In the genomic region with DNA sequence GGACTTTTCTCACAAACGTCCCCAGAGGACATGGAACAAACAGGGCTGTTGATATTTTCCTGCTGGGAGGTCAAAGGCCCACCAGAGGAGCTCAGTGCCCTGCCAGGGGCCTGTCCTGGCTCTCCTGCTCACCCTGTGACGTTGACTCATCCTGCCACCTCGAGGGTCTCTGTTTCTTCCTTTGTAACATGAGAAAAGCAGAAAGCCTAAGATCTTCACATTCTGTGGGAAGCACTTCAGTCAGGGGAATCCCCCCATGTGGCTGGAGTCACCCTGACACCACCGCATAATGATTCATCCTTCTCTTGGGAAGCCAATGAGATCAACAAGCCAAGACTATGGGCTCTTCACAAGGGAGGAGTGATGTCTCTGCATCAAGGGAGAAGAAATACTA, we compare ENCODE assay signal across 9 cellular contexts.
A peak's percentile ranks its signal among the peaks of the same experiment; 100 is the strongest.
DNase-seq lines count a peak whose midpoint lies in the region; ATAC-seq, FAIRE-seq and TF ChIP-seq lines count a peak whose summit lies in the region.
"Had no signal": no experiment of that assay in that cellular context is flagged by ENCODE, and none has a peak within 500 bp of the region (broad histone marks: within the 10 kb centered on the region; RNA-seq: fewer than 3 reads in every experiment).

No MANE protein-coding gene starts in this region.

- H3K9me3 ChIP-seq in breast epithelium = no peaks in the 10 kb centered on the region

- H3K9me3 Mint-ChIP-seq in MCF 10A (ENCODE audit: unreplicated experiment) = no peaks in the 10 kb centered on the region

- H3K36me3 Mint-ChIP-seq in MCF 10A (ENCODE audit: insufficient read depth, unreplicated experiment) = peaks cover 4% of the 10 kb centered on the region

- TF ChIP-seq CTCF in MCF 10A (IDR thresholded peaks at IDR 0.05; ENCODE audit: unreplicated experiment) (no peak), breast epithelium (IDR thresholded peaks at IDR 0.05) (no peak)

- no peak for ATAC-seq in HG02970 (IDR thresholded peaks at IDR 0.05; ENCODE audit: low FRiP score, unreplicated experiment)

- DNase-seq in MCF 10A (ENCODE audit: unreplicated experiment) (peak; percentile 70), breast epithelium (ENCODE audit: low spot score in 2 of 2) (no peak), islet precursor cell (peak; percentile 73), urothelium cell line (ENCODE audit: low spot score) (peak; percentile 29), GM19240 (ENCODE audit: insufficient read length, low spot score) (no peak), dermis blood vessel endothelial cell (no peak)
- peak; percentile 71 for DNase-seq in activated CD8-positive, alpha-beta memory T cell treated with anti-CD3 and anti-CD28 coated beads, Interleukin-2, amount 50 U/mL, for 48 hours

- no peak for TF ChIP-seq POLR2A in breast epithelium (IDR thresholded peaks at IDR 0.05)

- no peaks in the 10 kb centered on the region for H3K27me3 Mint-ChIP-seq in MCF 10A (ENCODE audit: insufficient read depth, unreplicated experiment)
- H3K27me3 Mint-ChIP-seq: CD4-positive, CD25-positive, alpha-beta regulatory T cell had no signal

- H3K27ac Mint-ChIP-seq in MCF 10A (ENCODE audit: low read depth, unreplicated experiment) = no peak overlapping the region

- POLR2A ChIA-PET in MCF 10A (lab: Yijun Ruan, JAX) = interaction anchor here (0.9 to 1.0 kb wide), 2 partner anchors 65 to 305 kb away, joined by 3 to 5 read pairs; no protein-coding TSS in a partner anchor

- CTCF ChIA-PET in MCF 10A (lab: Yijun Ruan, JAX) = interaction anchor here (0.6 to 4.5 kb wide), 6 partner anchors 13 to 348 kb away, joined by 3 to 97 read pairs (median 5); no protein-coding TSS in a partner anchor

- no TSS peak for BruUV-seq in MCF 10A (replicated peaks; lab: Mats Ljungman, UMichigan)

- no peaks in the 10 kb centered on the region for H3K27me3 ChIP-seq in breast epithelium

- intact Hi-C loops in MCF 10A (cut with micrococcal nuclease) = no loop called here
- intact Hi-C loops in breast epithelium (cut with DNase I; ENCODE audit: low total_unique reads) = no loop called here

- no peak overlapping the region for H3K4me3 Mint-ChIP-seq in MCF 10A (ENCODE audit: unreplicated experiment)
- H3K4me3 Mint-ChIP-seq: CD4-positive, CD25-positive, alpha-beta regulatory T cell had no signal

- H3K4me1 ChIP-seq in breast epithelium = no peaks in the 10 kb centered on the region

- peaks cover 11% of the 10 kb centered on the region for H3K4me1 Mint-ChIP-seq in MCF 10A (ENCODE audit: insufficient read depth, unreplicated experiment)

- H3K36me3 ChIP-seq in breast epithelium = no peaks in the 10 kb centered on the region

- no peak for FAIRE-seq in urothelium cell line (lab: Jason Lieb, UNC)

- no peak overlapping the region for H3K27ac ChIP-seq in breast epithelium

- no peak overlapping the region for H3K4me3 ChIP-seq in breast epithelium

Comparison
In these comparisons a context has a peak if more than half of its experiments do, and no peak if none do; other contexts are left out.
1. DNase-seq: peak in MCF 10A (single experiment), activated CD8-positive, alpha-beta memory T cell treated with anti-CD3 and anti-CD28 coated beads, Interleukin-2, amount 50 U/mL, for 48 hours (single experiment), islet precursor cell (single experiment) and urothelium cell line (single experiment); none in breast epithelium (0 of 2), GM19240 (single experiment) and dermis blood vessel endothelial cell (single experiment).